8 cellular contexts compared by ENCODE assay signal in the genomic region with DNA sequence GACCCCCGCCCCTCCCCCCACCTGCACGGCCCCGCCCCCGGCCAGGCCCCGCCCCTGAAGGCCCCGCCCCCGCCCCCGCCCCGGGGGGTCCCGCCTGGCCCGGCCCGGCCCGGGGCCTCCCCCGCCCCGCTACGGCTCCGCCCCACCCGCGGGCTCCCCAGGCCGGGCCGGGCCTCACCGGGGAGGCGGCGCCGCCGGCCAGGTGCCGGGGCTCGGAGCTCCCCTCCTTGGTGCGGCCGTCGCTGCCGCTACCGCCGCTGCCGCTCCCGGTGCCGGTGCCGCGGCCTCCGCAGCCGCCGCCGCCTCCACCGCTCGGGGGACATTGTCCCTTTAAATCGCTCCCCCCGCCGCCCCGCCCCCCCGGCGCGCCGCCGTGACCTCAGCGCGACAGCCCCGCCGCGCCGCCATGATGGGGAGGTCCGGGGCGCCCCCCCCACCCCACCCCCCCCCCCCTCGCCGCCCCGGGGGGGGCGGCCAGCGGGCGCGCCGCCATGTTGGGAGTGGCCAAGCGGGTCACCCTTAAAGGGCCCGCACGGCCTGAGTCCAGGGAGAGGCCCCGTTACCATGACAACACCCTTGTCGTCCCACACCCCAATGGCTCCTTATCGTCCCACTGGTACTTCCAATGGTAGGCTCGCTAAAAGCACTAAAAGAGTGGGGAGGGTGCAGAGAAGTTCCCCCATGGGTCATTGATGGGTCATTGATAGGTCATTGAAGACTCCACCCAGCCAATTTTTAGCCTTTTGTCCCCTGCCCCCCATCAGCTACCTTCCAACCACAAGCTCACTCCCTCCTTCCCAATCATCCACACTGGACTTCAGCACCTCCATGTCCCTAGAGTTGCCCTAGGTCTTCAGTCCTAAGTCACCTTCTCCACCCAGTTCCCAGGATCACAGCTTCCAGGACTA.
DNase-seq lines count a peak whose midpoint lies in the region; ATAC-seq and TF ChIP-seq lines count a peak whose summit lies in the region.

A gene with protein sequence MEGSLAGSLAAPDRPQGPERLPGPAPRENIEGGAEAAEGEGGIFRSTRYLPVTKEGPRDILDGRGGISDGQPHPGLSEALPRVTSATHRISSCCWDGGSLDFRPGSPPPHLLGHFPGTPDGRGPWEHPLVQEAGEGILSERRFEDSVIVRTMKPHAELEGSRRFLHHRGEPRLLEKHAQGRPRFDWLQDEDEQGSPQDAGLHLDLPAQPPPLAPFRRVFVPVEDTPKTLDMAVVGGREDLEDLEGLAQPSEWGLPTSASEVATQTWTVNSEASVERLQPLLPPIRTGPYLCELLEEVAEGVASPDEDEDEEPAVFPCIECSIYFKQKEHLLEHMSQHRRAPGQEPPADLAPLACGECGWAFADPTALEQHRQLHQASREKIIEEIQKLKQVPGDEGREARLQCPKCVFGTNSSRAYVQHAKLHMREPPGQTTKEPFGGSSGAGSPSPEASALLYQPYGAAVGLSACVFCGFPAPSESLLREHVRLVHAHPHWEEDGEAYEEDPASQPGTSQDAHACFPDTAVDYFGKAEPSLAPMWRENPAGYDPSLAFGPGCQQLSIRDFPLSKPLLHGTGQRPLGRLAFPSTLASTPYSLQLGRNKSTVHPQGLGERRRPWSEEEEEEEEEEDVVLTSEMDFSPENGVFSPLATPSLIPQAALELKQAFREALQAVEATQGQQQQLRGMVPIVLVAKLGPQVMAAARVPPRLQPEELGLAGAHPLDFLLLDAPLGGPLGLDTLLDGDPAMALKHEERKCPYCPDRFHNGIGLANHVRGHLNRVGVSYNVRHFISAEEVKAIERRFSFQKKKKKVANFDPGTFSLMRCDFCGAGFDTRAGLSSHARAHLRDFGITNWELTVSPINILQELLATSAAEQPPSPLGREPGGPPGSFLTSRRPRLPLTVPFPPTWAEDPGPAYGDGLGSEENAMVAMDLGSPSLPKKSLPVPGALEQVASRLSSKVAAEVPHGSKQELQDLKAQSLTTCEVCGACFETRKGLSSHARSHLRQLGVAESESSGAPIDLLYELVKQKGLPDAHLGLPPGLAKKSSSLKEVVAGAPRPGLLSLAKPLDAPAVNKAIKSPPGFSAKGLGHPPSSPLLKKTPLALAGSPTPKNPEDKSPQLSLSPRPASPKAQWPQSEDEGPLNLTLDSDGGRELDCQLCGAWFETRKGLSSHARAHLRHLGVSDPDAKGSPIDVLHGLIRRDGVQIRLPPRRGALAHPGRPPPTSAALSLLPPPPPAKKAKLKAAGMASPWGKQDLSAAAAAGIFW (N-terminal part only) (minus strand): TSS at position 337 of the 908 bp plus-strand sequence. CDS start 1,649 bp downstream, outside the sequence.

- DNase-seq in AG20443 (ENCODE audit: low spot score) (peak; percentile 97), MV-4-11 (lab: John Stamatoyannopoulos, UW) (peak; percentile 69), caudate nucleus (lab: John Stamatoyannopoulos, UW) (peak in 58 of 61 donors; percentile 14 to 86 (median 58)), islet precursor cell (peak; percentile 83)
- peak; percentile 65 to 69 for DNase-seq in stimulated activated CD4-positive, alpha-beta T cell treated with anti-CD3 and anti-CD28 coated beads, Interleukin-12 subunit alpha, Interleukin-12 subunit beta, amount 100 ng/mL, for 24 hours (ENCODE audit: low read depth in 2 of 2)

- peak; percentile 73 to 77 for ATAC-seq in activated CD4-positive, CD25-positive, alpha-beta regulatory T cell treated with anti-CD3 and anti-CD28 coated beads, Interleukin-2, amount 50 U/mL, for 24 hours
- no peak for ATAC-seq in GM21529 (IDR thresholded peaks at IDR 0.05; ENCODE audit: unreplicated experiment)

- peak; percentile 12 for TF ChIP-seq POLR2A in GM19099 (IDR thresholded peaks at IDR 0.05; ENCODE audit: extremely low read depth, insufficient read length, low read depth)

- H3K27ac ChIP-seq in caudate nucleus (ENCODE audit: low read depth, low read length) = peak within 1 kb of the TSS; percentile 9
